In genomic region chr3:37646865-37647264, GRCh38 we compare ENCODE assay signal across 24 cellular contexts.
"Had no signal": no experiment of that assay in that cellular context is flagged by ENCODE, and none has a peak within 500 bp of the region (broad histone marks: within the 10 kb centered on the region; RNA-seq: fewer than 3 reads in every experiment).

No MANE protein-coding gene starts in this region.

- H3K4me3 ChIP-seq: dorsolateral prefrontal cortex, pancreas, skin epidermis, suprapubic skin, upper lobe of right lung had no signal

- H3K36me3 ChIP-seq: brain microvascular endothelial cell, pancreas, suprapubic skin, upper lobe of right lung, WERI-Rb-1 had no signal

- H3K4me1 Mint-ChIP-seq: activated CD4-positive, alpha-beta T cell treated with anti-CD3 and anti-CD28 coated beads for 36 hours; endodermal cell; naive B cell had no signal

- H3K4me3 Mint-ChIP-seq: activated CD4-positive, alpha-beta T cell treated with anti-CD3 and anti-CD28 coated beads for 36 hours; activated CD8-positive, alpha-beta T cell treated with anti-CD3 and anti-CD28 coated beads for 36 hours; activated naive CD8-positive, alpha-beta T cell; endodermal cell; naive B cell had no signal

- H3K36me3 Mint-ChIP-seq: naive B cell had no signal

- H3K27ac Mint-ChIP-seq: activated CD4-positive, alpha-beta T cell treated with anti-CD3 and anti-CD28 coated beads for 36 hours; activated CD8-positive, alpha-beta T cell treated with anti-CD3 and anti-CD28 coated beads for 36 hours; activated naive CD8-positive, alpha-beta T cell; endodermal cell; naive B cell had no signal

- DNase-seq: activated CD4-positive, alpha-beta T cell treated with anti-CD3 and anti-CD28 coated beads for 36 hours; activated CD8-positive, alpha-beta T cell treated with anti-CD3 and anti-CD28 coated beads for 36 hours; activated gamma-delta T cell; activated T-cell treated with anti-CD3 and anti-CD28 coated beads, Interleukin-2, amount 50 U/mL, for 48 hours; amygdala; brain microvascular endothelial cell; dorsolateral prefrontal cortex; endodermal cell; foreskin fibroblast; glutamatergic neuron; left colon; naive B cell; pancreas; SHP77; stimulated activated CD4-positive, alpha-beta T cell treated with anti-CD3 and anti-CD28 coated beads, Interleukin-4, amount 100 ng/mL, for 4 hours; stimulated activated CD8-positive, alpha-beta memory T cell treated with anti-CD3 and anti-CD28 coated beads, Interleukin-4, amount 100 ng/mL, for 48 hours; stimulated activated naive CD8-positive, alpha-beta T cell treated with anti-CD3 and anti-CD28 coated beads, Interleukin-15, Interleukin-2, amounts not matched to agents 100 U/mL and 50 U/mL, for 24 hours; T-helper 1 cell; upper lobe of right lung; WERI-Rb-1 had no signal

- H3K27me3 ChIP-seq: brain microvascular endothelial cell, dorsolateral prefrontal cortex, pancreas, suprapubic skin, upper lobe of right lung had no signal

- ATAC-seq: activated CD4-positive, alpha-beta T cell treated with anti-CD3 and anti-CD28 coated beads for 36 hours; activated CD8-positive, alpha-beta T cell treated with anti-CD3 and anti-CD28 coated beads for 36 hours; left colon; pancreas; SK-N-SH treated with all-trans-retinoic acid at 6 μM for 48 hours; stimulated activated naive CD8-positive, alpha-beta T cell treated with anti-CD3 and anti-CD28 coated beads, Interleukin-15, Interleukin-2, amounts not matched to agents 100 U/mL and 50 U/mL, for 24 hours; upper lobe of right lung had no signal

- H3K4me1 ChIP-seq: pancreas, upper lobe of right lung had no signal

- H3K9me3 ChIP-seq: pancreas, suprapubic skin, upper lobe of right lung had no signal

- H3K9me3 Mint-ChIP-seq: endodermal cell had no signal

- H3K27ac ChIP-seq: brain microvascular endothelial cell, dorsolateral prefrontal cortex, pancreas, suprapubic skin, upper lobe of right lung, WERI-Rb-1 had no signal

- H3K27me3 Mint-ChIP-seq: activated CD8-positive, alpha-beta T cell treated with anti-CD3 and anti-CD28 coated beads for 36 hours; naive B cell had no signal
